Comparison of ENCODE assay signal across 9 cellular contexts in the genomic region with DNA sequence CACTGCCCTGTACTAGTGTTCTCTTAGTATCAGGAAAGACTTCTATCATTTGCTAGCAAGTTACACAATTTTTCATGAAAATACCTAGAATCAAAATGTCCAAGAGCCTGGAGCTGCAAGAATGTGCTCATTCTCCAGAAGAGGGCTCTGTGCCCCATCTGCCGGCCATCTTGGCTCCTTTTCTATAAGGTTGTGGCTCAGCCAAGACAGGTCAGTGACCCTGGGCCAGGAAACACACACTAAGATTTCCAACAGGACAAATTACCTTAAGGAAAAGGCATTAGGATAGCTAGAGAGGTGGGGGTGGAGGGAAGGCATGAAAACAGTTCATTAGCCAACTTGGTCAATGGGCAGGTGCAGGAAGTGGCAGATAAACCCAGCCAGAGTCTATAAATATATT. TPM values are rescaled to one million over a fixed set of nuclear protein-coding genes. Genes with fewer than 3 reads are reported as not detected.
DNase-seq lines count a peak whose midpoint lies in the region; ATAC-seq and TF ChIP-seq lines count a peak whose summit lies in the region.
"Had no signal": no experiment of that assay in that cellular context is flagged by ENCODE, and none has a peak within 500 bp of the region (broad histone marks: within the 10 kb centered on the region; RNA-seq: fewer than 3 reads in every experiment).

No MANE protein-coding gene starts in this region.

- no peak for TF ChIP-seq EP300 in transverse colon (IDR thresholded peaks at IDR 0.05; ENCODE audit: low read depth)

- peak; percentile 24 for DNase-seq in CD1c-positive myeloid dendritic cell (ENCODE audit: extremely low spot score)
- peak; percentile 33 for DNase-seq in UCSD-AML1 (lab: John Stamatoyannopoulos, UW; ENCODE audit: unreplicated experiment)
- peak; percentile 26 for DNase-seq in left cardiac atrium
- DNase-seq in transverse colon: peak; percentile 35
- no peak for DNase-seq in activated CD8-positive, alpha-beta memory T cell treated with anti-CD3 and anti-CD28 coated beads for 24 hours
- DNase-seq in NCI-H1930 (lab: John Stamatoyannopoulos, UW): no peak

- H3K4me1 ChIP-seq in transverse colon: peaks cover 0 to 19% (median 8%) of the 10 kb centered on the region in 4 donors

- 13% methylated on average over 1 of the region's 1 CpG; no CpG with 5 or more reads in 1 of the 2 donors for WGBS in transverse colon (ENCODE audit: low coverage in 1 of 2), 2 donors

- ATAC-seq in HG02610 (IDR thresholded peaks at IDR 0.05; ENCODE audit: unreplicated experiment) (peak; percentile 53), left cardiac atrium (peak; percentile 23 to 47), GM21825 (IDR thresholded peaks at IDR 0.05; ENCODE audit: unreplicated experiment) (no peak)

- peak in 3 of 5 experiments; percentile 20 to 51 (median 30) for TF ChIP-seq CTCF in transverse colon (IDR thresholded peaks at IDR 0.05)

- in situ Hi-C loops in transverse colon (cut with MboI; ENCODE audit: low pct_ligation_motif_present in 1 of 4, low pct_unique_long_range_greater_than_20kb in 1 of 4, low sequenced_read_pairs in 3 of 4): loop anchor here in 3 of 4 donors (5.0 to 25.0 kb wide), 4 partner anchors 339 to 574 kb away; a partner anchor contains a TSS

- H3K4me3 ChIP-seq in transverse colon: no peak overlapping the region

- TF ChIP-seq POLR2A in transverse colon (IDR thresholded peaks at IDR 0.05): no peak

- intact Hi-C loops in left cardiac atrium (cut with DNase I): loop anchor here (5.0 to 10.0 kb wide), 2 partner anchors 344 to 587 kb away; a partner anchor contains a TSS
- intact Hi-C loops in transverse colon (cut with DNase I; ENCODE audit: low total_unique reads): loop anchor here (5.0 kb wide), 1 partner anchor 39 kb away; no protein-coding TSS in a partner anchor

- H3K27ac ChIP-seq in transverse colon: no peak overlapping the region

- H3K27me3 ChIP-seq in transverse colon: no peaks in the 10 kb centered on the region

- H3K9me3 ChIP-seq in transverse colon: no peaks in the 10 kb centered on the region

- H3K36me3 ChIP-seq in transverse colon: no peaks in the 10 kb centered on the region

RNA-seq across cellular contexts. Expression of a gene that starts 20.7 kb away (rescaled TPM):
- total RNA-seq in left cardiac atrium (10 to 100 TPM; 54.5 to 72.8 TPM), transverse colon (1 to 10 TPM; 1.1 to 7.9 (median 5.1) TPM)
- total RNA-seq: HT1080 had no signal

Comparison
In these comparisons a context has a peak if more than half of its experiments do, and no peak if none do; other contexts are left out.
1. DNase-seq: peak in CD1c-positive myeloid dendritic cell (single experiment), UCSD-AML1 (single experiment), left cardiac atrium (single experiment) and transverse colon (single experiment); none in activated CD8-positive, alpha-beta memory T cell treated with anti-CD3 and anti-CD28 coated beads for 24 hours (single experiment) and NCI-H1930 (0 of 2).
2. RNA of a gene that starts 20.7 kb away (total RNA-seq): 54.5 to 72.8 TPM in left cardiac atrium; 1.1 to 7.9 TPM in transverse colon; every median in the first group is over 4 times any median in the second.